In genomic region chr22:22720724-22721261, GRCh38 we compare ENCODE assay signal across 8 cellular contexts.
DNase-seq lines count a peak whose midpoint lies in the region; ATAC-seq and TF ChIP-seq lines count a peak whose summit lies in the region.

No MANE protein-coding gene starts in this region.

- H3K4me1 Mint-ChIP-seq in activated T-helper 17 cell treated with anti-CD3 and anti-CD28 coated beads, Interleukin-2, amount 50 U/mL, for 72 hours = peaks cover 5% of the 10 kb centered on the region
- H3K4me1 Mint-ChIP-seq in naive thymus-derived CD8-positive, alpha-beta T cell = peaks cover 10 to 40% (median 28%) of the 10 kb centered on the region in 4 donors
- H3K4me1 Mint-ChIP-seq in glutamatergic neuron (ENCODE audit: low read depth, unreplicated experiment) = no peaks in the 10 kb centered on the region

- ATAC-seq in GM19043 (IDR thresholded peaks at IDR 0.05; ENCODE audit: low read depth, unreplicated experiment) = peak; percentile 90
- ATAC-seq in HG02981 (IDR thresholded peaks at IDR 0.05; ENCODE audit: unreplicated experiment) = peak; percentile 87
- ATAC-seq in activated T-helper 17 cell treated with anti-CD3 and anti-CD28 coated beads, Interleukin-2, amount 50 U/mL, for 72 hours (replicated peaks) = peak; percentile 49
- ATAC-seq in naive thymus-derived CD8-positive, alpha-beta T cell = peak in 1 of 2 donors; percentile 56
- ATAC-seq in GM18873 (IDR thresholded peaks at IDR 0.05; ENCODE audit: low FRiP score, unreplicated experiment) = no peak

- no peak for TF ChIP-seq CTCF in glutamatergic neuron (IDR thresholded peaks at IDR 0.05; ENCODE audit: partially characterized antibody, unreplicated experiment)

- no peaks in the 10 kb centered on the region for H3K9me3 Mint-ChIP-seq in activated T-helper 17 cell treated with anti-CD3 and anti-CD28 coated beads, Interleukin-2, amount 50 U/mL, for 72 hours
- no peaks in the 10 kb centered on the region for H3K9me3 Mint-ChIP-seq in naive thymus-derived CD8-positive, alpha-beta T cell
- H3K9me3 Mint-ChIP-seq in glutamatergic neuron (ENCODE audit: unreplicated experiment) = no peaks in the 10 kb centered on the region

- H3K4me3 Mint-ChIP-seq in activated T-helper 17 cell treated with anti-CD3 and anti-CD28 coated beads, Interleukin-2, amount 50 U/mL, for 72 hours = no peak overlapping the region
- peak overlapping the region in 2 of 10 donors; percentile 19 to 30 for H3K4me3 Mint-ChIP-seq in naive thymus-derived CD8-positive, alpha-beta T cell
- no peak overlapping the region for H3K4me3 Mint-ChIP-seq in glutamatergic neuron (ENCODE audit: unreplicated experiment)

- peaks cover 12% of the 10 kb centered on the region for H3K27me3 Mint-ChIP-seq in activated T-helper 17 cell treated with anti-CD3 and anti-CD28 coated beads, Interleukin-2, amount 50 U/mL, for 72 hours
- H3K27me3 Mint-ChIP-seq in naive thymus-derived CD8-positive, alpha-beta T cell = no peaks in the 10 kb centered on the region
- H3K27me3 Mint-ChIP-seq in glutamatergic neuron (ENCODE audit: unreplicated experiment) = no peaks in the 10 kb centered on the region

- DNase-seq in naive thymus-derived CD8-positive, alpha-beta T cell = peak in 1 of 10 donors; percentile 10
- DNase-seq in NCI-H1048 (lab: John Stamatoyannopoulos, UW) (no peak), glutamatergic neuron (no peak), activated T-cell treated with anti-CD3 and anti-CD28 coated beads for 4 hours (no peak)

- H3K27ac Mint-ChIP-seq in activated T-helper 17 cell treated with anti-CD3 and anti-CD28 coated beads, Interleukin-2, amount 50 U/mL, for 72 hours = no peak overlapping the region
- peak overlapping the region in 6 of 10 donors; percentile 9 to 90 (median 60) for H3K27ac Mint-ChIP-seq in naive thymus-derived CD8-positive, alpha-beta T cell
- no peak overlapping the region for H3K27ac Mint-ChIP-seq in glutamatergic neuron (ENCODE audit: unreplicated experiment)

- POLR2A ChIA-PET in naive thymus-derived CD8-positive, alpha-beta T cell (lab: Charles Lee) = interaction anchor here (0.8 kb wide), 1 partner anchor 153 kb away, joined by 4 read pairs; no protein-coding TSS in a partner anchor

- no peaks in the 10 kb centered on the region for H3K36me3 Mint-ChIP-seq in activated T-helper 17 cell treated with anti-CD3 and anti-CD28 coated beads, Interleukin-2, amount 50 U/mL, for 72 hours (ENCODE audit: low read depth)
- no peaks in the 10 kb centered on the region for H3K36me3 Mint-ChIP-seq in naive thymus-derived CD8-positive, alpha-beta T cell
- no peaks in the 10 kb centered on the region for H3K36me3 Mint-ChIP-seq in glutamatergic neuron (ENCODE audit: unreplicated experiment)

Comparison
In these comparisons a context has a peak if more than half of its experiments do, and no peak if none do; other contexts are left out.
1. H3K27ac Mint-ChIP-seq: peak in naive thymus-derived CD8-positive, alpha-beta T cell (6 of 10); none in activated T-helper 17 cell treated with anti-CD3 and anti-CD28 coated beads, Interleukin-2, amount 50 U/mL, for 72 hours (single experiment) and glutamatergic neuron (single experiment).